Comparison of ENCODE assay signal across 22 cellular contexts in the genomic region with DNA sequence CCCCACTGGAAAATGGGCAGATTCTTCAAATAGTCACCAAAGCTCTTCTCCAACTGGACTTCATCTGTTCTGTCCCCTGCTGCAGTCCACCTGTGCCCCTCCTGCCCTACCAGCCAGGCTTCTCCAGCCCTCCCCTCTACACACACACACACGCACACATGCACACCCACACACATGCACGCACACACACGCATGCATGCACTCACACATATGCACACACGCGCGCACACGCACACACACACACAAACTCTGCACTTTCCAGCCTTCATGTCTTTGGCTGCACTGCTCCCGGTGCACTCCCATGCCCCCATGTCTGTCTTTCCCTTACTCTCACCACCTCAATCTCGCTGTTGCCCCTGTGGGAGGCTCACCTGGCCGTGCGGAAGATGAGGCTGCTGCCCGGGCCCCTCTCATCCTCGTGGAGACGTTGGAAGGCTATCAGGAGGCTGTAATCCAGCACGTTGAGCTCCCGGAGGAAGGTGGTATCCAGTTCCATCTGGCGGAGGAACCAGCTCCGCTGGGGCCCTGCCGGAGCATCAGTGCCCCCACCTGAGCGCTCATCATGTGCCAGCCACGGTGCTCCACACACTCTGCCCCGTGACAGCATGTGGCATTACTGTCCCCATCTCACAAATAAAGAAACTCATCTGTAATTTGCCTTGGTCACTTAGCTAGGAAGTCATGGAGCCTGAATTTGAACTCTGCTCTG. TPM values are rescaled to one million over a fixed set of nuclear protein-coding genes. Genes with fewer than 3 reads are reported as not detected.
DNase-seq lines count a peak whose midpoint lies in the region; ATAC-seq, FAIRE-seq and TF ChIP-seq lines count a peak whose summit lies in the region.
"Had no signal": no experiment of that assay in that cellular context is flagged by ENCODE, and none has a peak within 500 bp of the region (broad histone marks: within the 10 kb centered on the region; RNA-seq: fewer than 3 reads in every experiment).

No MANE protein-coding gene starts in this region.

- H3K9ac ChIP-seq in astrocyte (ENCODE audit: low read length) (no peak overlapping the region), neural progenitor cell (no peak overlapping the region)

- CTCF ChIA-PET in activated naive CD4-positive, alpha-beta T cell treated with anti-CD3 and anti-CD28 coated beads for 36 hours (lab: Charles Lee): interaction anchor here (0.7 to 1.9 kb wide), 3 partner anchors 18 to 190 kb away, joined by 3 to 7 read pairs (median 3); partner anchors contain the start of gene TOR2A
- CTCF ChIA-PET in HEK293 (lab: Yijun Ruan, JAX): interaction anchor here (0.8 to 8.6 kb wide), 9 partner anchors 8 to 339 kb away, joined by 3 to 65 read pairs (median 5); partner anchors contain the start of gene TOR2A
- CTCF ChIA-PET in CD8-positive, alpha-beta T cell (lab: Charles Lee): interaction anchor here (0.7 to 5.0 kb wide), 6 partner anchors 18 to 420 kb away, joined by 3 to 35 read pairs (median 8); partner anchors contain the start of gene TOR2A

- H3K9me3 ChIP-seq in HEK293 (ENCODE audit: control insufficient read depth, insufficient read depth, low read depth, low read length) (no peaks in the 10 kb centered on the region), astrocyte (ENCODE audit: insufficient read depth, low read depth, low read length) (no peaks in the 10 kb centered on the region), neural progenitor cell (ENCODE audit: low read depth) (no peaks in the 10 kb centered on the region)
- H3K9me3 ChIP-seq in CD8-positive, alpha-beta T cell (ENCODE audit: low read length): no peaks in the 10 kb centered on the region
- H3K9me3 ChIP-seq: SK-N-SH had no signal

- peak overlapping the region; percentile 64 for H3K27ac Mint-ChIP-seq in activated naive CD4-positive, alpha-beta T cell treated with anti-CD3 and anti-CD28 coated beads for 36 hours
- H3K27ac Mint-ChIP-seq in activated naive CD4-positive, alpha-beta T cell treated with anti-CD3 and anti-CD28 coated beads, Interleukin-2, amount 50 U/mL, for 72 hours: no peak overlapping the region
- H3K27ac Mint-ChIP-seq in astrocyte (ENCODE audit: unreplicated experiment) (peak overlapping the region; percentile 53), neural progenitor cell (no peak overlapping the region)
- no peak overlapping the region for H3K27ac Mint-ChIP-seq in CD8-positive, alpha-beta T cell

- H3K27me3 ChIP-seq in astrocyte (ENCODE audit: insufficient read depth, low read length): no peaks in the 10 kb centered on the region
- H3K27me3 ChIP-seq in neural progenitor cell: peaks cover 57% of the 10 kb centered on the region
- no peaks in the 10 kb centered on the region for H3K27me3 ChIP-seq in CD8-positive, alpha-beta T cell (ENCODE audit: insufficient read depth, low read length)

- POLR2A ChIA-PET in HEK293 (lab: Yijun Ruan, JAX): no interaction called here
- POLR2A ChIA-PET in CD8-positive, alpha-beta T cell (lab: Charles Lee): interaction anchor here (0.7 kb wide), 1 partner anchor 402 kb away, joined by 4 read pairs; no protein-coding TSS in a partner anchor

- TF ChIP-seq CTCF in HEK293 (tag by site-specific recombination; IDR thresholded peaks at IDR 0.05) (no peak), astrocyte (IDR thresholded peaks at IDR 0.05; ENCODE audit: insufficient read depth, low read depth, low read length) (no peak), neural progenitor cell (IDR thresholded peaks at IDR 0.05) (no peak)
- TF ChIP-seq CTCF in CD8-positive, alpha-beta T cell (IDR thresholded peaks at IDR 0.05): no peak

- peaks cover 39% of the 10 kb centered on the region for H3F3A ChIP-seq in neural progenitor cell (ENCODE audit: low read depth)

- no peak overlapping the region for H3K4me3 Mint-ChIP-seq in activated naive CD4-positive, alpha-beta T cell treated with anti-CD3 and anti-CD28 coated beads for 36 hours
- H3K4me3 Mint-ChIP-seq in astrocyte (ENCODE audit: unreplicated experiment): no peak overlapping the region
- peak overlapping the region; percentile 3 for H3K4me3 Mint-ChIP-seq in neural progenitor cell
- H3K4me3 Mint-ChIP-seq in CD8-positive, alpha-beta T cell: no peak overlapping the region

- peaks cover 18% of the 10 kb centered on the region for H3K4me1 Mint-ChIP-seq in activated naive CD4-positive, alpha-beta T cell treated with anti-CD3 and anti-CD28 coated beads for 36 hours (ENCODE audit: low read depth)
- H3K4me1 Mint-ChIP-seq in astrocyte (ENCODE audit: low read depth, unreplicated experiment) (peaks cover 4% of the 10 kb centered on the region), neural progenitor cell (peaks cover 7% of the 10 kb centered on the region)
- H3K4me1 Mint-ChIP-seq in CD8-positive, alpha-beta T cell (ENCODE audit: low read depth): peaks cover 19% of the 10 kb centered on the region

- no peak overlapping the region for H3K4me3 ChIP-seq in HEK293 (ENCODE audit: low read depth, low read length)
- no peak overlapping the region for H3K4me3 ChIP-seq in astrocyte (ENCODE audit: insufficient read depth, low read depth, low read length)
- no peak overlapping the region for H3K4me3 ChIP-seq in neural progenitor cell
- H3K4me3 ChIP-seq in CD8-positive, alpha-beta T cell (ENCODE audit: low read depth, low read length): no peak overlapping the region

- no peaks in the 10 kb centered on the region for H3K9me3 Mint-ChIP-seq in activated naive CD4-positive, alpha-beta T cell treated with anti-CD3 and anti-CD28 coated beads for 36 hours
- no peaks in the 10 kb centered on the region for H3K9me3 Mint-ChIP-seq in activated naive CD4-positive, alpha-beta T cell treated with anti-CD3 and anti-CD28 coated beads, Interleukin-2, amount 50 U/mL, for 72 hours
- H3K9me3 Mint-ChIP-seq in astrocyte (ENCODE audit: unreplicated experiment) (no peaks in the 10 kb centered on the region), neural progenitor cell (peaks cover 2% of the 10 kb centered on the region)
- H3K9me3 Mint-ChIP-seq in CD8-positive, alpha-beta T cell: no peaks in the 10 kb centered on the region

- intact Hi-C loops in activated naive CD4-positive, alpha-beta T cell treated with anti-CD3 and anti-CD28 coated beads for 36 hours (cut with micrococcal nuclease): loop anchor here (5.0 kb wide), 1 partner anchor 423 kb away; no protein-coding TSS in a partner anchor
- intact Hi-C loops in CD8-positive, alpha-beta T cell (cut with DNase I, micrococcal nuclease): loop anchor here (5.0 kb wide), 3 partner anchors 338 to 613 kb away; no protein-coding TSS in a partner anchor

- H3K36me3 ChIP-seq in HEK293 (ENCODE audit: control insufficient read depth in 2 of 2, insufficient read depth in 1 of 2, low read length in 2 of 2) (no peaks in the 10 kb centered on the region), astrocyte (ENCODE audit: insufficient read depth, low read length) (no peaks in the 10 kb centered on the region), neural progenitor cell (no peaks in the 10 kb centered on the region)
- no peaks in the 10 kb centered on the region for H3K36me3 ChIP-seq in CD8-positive, alpha-beta T cell (ENCODE audit: insufficient read depth, low read length)

- H3K27me3 Mint-ChIP-seq in activated naive CD4-positive, alpha-beta T cell treated with anti-CD3 and anti-CD28 coated beads for 36 hours (ENCODE audit: low read depth): peaks cover 7% of the 10 kb centered on the region
- H3K27me3 Mint-ChIP-seq in astrocyte (ENCODE audit: low read depth, unreplicated experiment): peaks cover 23% of the 10 kb centered on the region
- peaks cover 47% of the 10 kb centered on the region for H3K27me3 Mint-ChIP-seq in neural progenitor cell (ENCODE audit: insufficient read depth, low read depth)
- H3K27me3 Mint-ChIP-seq in CD8-positive, alpha-beta T cell (ENCODE audit: low read depth): peaks cover 2% of the 10 kb centered on the region

- no peak for FAIRE-seq in astrocyte (lab: Jason Lieb, UNC)
- no peak for FAIRE-seq in GM19239 (lab: Jason Lieb, UNC)
- FAIRE-seq: H1, RCC 7860 had no signal

- no peak for ATAC-seq in activated naive CD4-positive, alpha-beta T cell treated with anti-CD3 and anti-CD28 coated beads, Interleukin-2, amount 50 U/mL, for 72 hours
- ATAC-seq in CD8-positive, alpha-beta T cell: no peak

- no peaks in the 10 kb centered on the region for H3K79me2 ChIP-seq in astrocyte (ENCODE audit: insufficient read depth, low read length)
- H3K79me2 ChIP-seq in neural progenitor cell (ENCODE audit: low read depth): no peaks in the 10 kb centered on the region

- H3K4me1 ChIP-seq in HEK293 (ENCODE audit: control insufficient read depth, insufficient read depth, low read length) (no peaks in the 10 kb centered on the region), astrocyte (ENCODE audit: insufficient read depth, low read length) (peaks cover 29% of the 10 kb centered on the region), neural progenitor cell (peaks cover 16% of the 10 kb centered on the region)
- peaks cover 32% of the 10 kb centered on the region for H3K4me1 ChIP-seq in CD8-positive, alpha-beta T cell (ENCODE audit: insufficient read depth, low read length)

- no peak for DNase-seq in activated naive CD4-positive, alpha-beta T cell treated with anti-CD3 and anti-CD28 coated beads for 36 hours
- no peak for DNase-seq in activated naive CD4-positive, alpha-beta T cell treated with anti-CD3 and anti-CD28 coated beads, Interleukin-2, amount 50 U/mL, for 72 hours (ENCODE audit: low spot score in 2 of 2)
- DNase-seq in astrocyte (ENCODE audit: low read depth) (no peak), neural progenitor cell (ENCODE audit: low spot score) (no peak), GM19239 (ENCODE audit: insufficient read length, low spot score) (no peak), HPDE6-E6E7 (ENCODE audit: extremely low spot score) (no peak)
- DNase-seq in CD8-positive, alpha-beta T cell: no peak
- DNase-seq: C1 segment of cervical spinal cord; COR-L47; DMS153; GDM1; KG1; NCI-H1417; NCI-H187; NCI-H2107; NCI-H69; NK-92 treated with Interleukin-12 subunit alpha and Interleukin-12 subunit beta, amount 100 ng/mL, for 24 hours; SHP77; SK-N-SH had no signal

- no peak overlapping the region for H3K27ac ChIP-seq in HEK293 (ENCODE audit: extremely low read depth, low read depth, low read length)
- no peak overlapping the region for H3K27ac ChIP-seq in astrocyte (ENCODE audit: low read depth, low read length)
- no peak overlapping the region for H3K27ac ChIP-seq in neural progenitor cell
- H3K27ac ChIP-seq in CD8-positive, alpha-beta T cell (ENCODE audit: low read depth, low read length): no peak overlapping the region

- H3K4me2 ChIP-seq in astrocyte (ENCODE audit: low read length) (no peak overlapping the region), neural progenitor cell (no peak overlapping the region)
- H3K4me2 ChIP-seq: SK-N-SH had no signal

- H4K20me1 ChIP-seq in astrocyte (ENCODE audit: insufficient read depth, low read length) (peaks cover 14% of the 10 kb centered on the region), neural progenitor cell (ENCODE audit: low read depth) (peaks cover 27% of the 10 kb centered on the region)

- H3K36me3 Mint-ChIP-seq in activated naive CD4-positive, alpha-beta T cell treated with anti-CD3 and anti-CD28 coated beads for 36 hours (ENCODE audit: low read depth): no peaks in the 10 kb centered on the region
- no peaks in the 10 kb centered on the region for H3K36me3 Mint-ChIP-seq in activated naive CD4-positive, alpha-beta T cell treated with anti-CD3 and anti-CD28 coated beads, Interleukin-2, amount 50 U/mL, for 72 hours
- H3K36me3 Mint-ChIP-seq in astrocyte (ENCODE audit: low read depth, unreplicated experiment): peaks cover 1% of the 10 kb centered on the region
- H3K36me3 Mint-ChIP-seq in neural progenitor cell: no peaks in the 10 kb centered on the region
- no peaks in the 10 kb centered on the region for H3K36me3 Mint-ChIP-seq in CD8-positive, alpha-beta T cell

- H2AFZ ChIP-seq in astrocyte (ENCODE audit: low read depth, low read length): no peak overlapping the region
- no peak overlapping the region for H2AFZ ChIP-seq in neural progenitor cell (replicated peaks)

RNA-seq across cellular contexts. Expression of gene PIP5KL1, which starts 5.7 kb away (rescaled TPM):
- total RNA-seq in activated naive CD4-positive, alpha-beta T cell treated with anti-CD3 and anti-CD28 coated beads for 36 hours: 1 to 10 TPM; 1.1 to 1.8 TPM
- total RNA-seq in activated naive CD4-positive, alpha-beta T cell treated with anti-CD3 and anti-CD28 coated beads, Interleukin-2, amount 50 U/mL, for 72 hours: 1 to 10 TPM; 4.0 to 6.8 TPM
- 4.6 and 4.9 TPM in 2 replicates for total RNA-seq in astrocyte
- 1.4 and 8.8 TPM in 2 replicates for total RNA-seq in neural progenitor cell (ENCODE audit: low replicate concordance)
- 1 to 10 TPM; 5.1 to 7.4 TPM for total RNA-seq in CD8-positive, alpha-beta T cell

RNA-seq across cellular contexts. Expression of gene ST6GALNAC4, which starts 8.0 kb away (rescaled TPM):
- 10 to 100 TPM; 22.3 to 24.6 TPM for total RNA-seq in activated naive CD4-positive, alpha-beta T cell treated with anti-CD3 and anti-CD28 coated beads for 36 hours
- total RNA-seq in activated naive CD4-positive, alpha-beta T cell treated with anti-CD3 and anti-CD28 coated beads, Interleukin-2, amount 50 U/mL, for 72 hours: 10 to 100 TPM; 24.5 to 43.2 TPM
- total RNA-seq in astrocyte (14.5 and 21.7 TPM in 2 replicates), neural progenitor cell (ENCODE audit: low replicate concordance) (5.5 and 11.1 TPM in 2 replicates)
- total RNA-seq in CD8-positive, alpha-beta T cell: 10 to 100 TPM; 40.0 to 47.6 TPM

RNA-seq across cellular contexts. Expression of gene DPM2, which starts 12.8 kb away (rescaled TPM):
- 10 to 100 TPM; 41.6 to 43.4 TPM for total RNA-seq in activated naive CD4-positive, alpha-beta T cell treated with anti-CD3 and anti-CD28 coated beads for 36 hours
- total RNA-seq in activated naive CD4-positive, alpha-beta T cell treated with anti-CD3 and anti-CD28 coated beads, Interleukin-2, amount 50 U/mL, for 72 hours: 10 to 100 TPM; 26.0 to 49.8 TPM
- total RNA-seq in astrocyte (32.7 and 34.3 TPM in 2 replicates), neural progenitor cell (ENCODE audit: low replicate concordance) (9.1 and 20.5 TPM in 2 replicates)
- total RNA-seq in CD8-positive, alpha-beta T cell: 10 to 100 TPM; 40.2 to 42.7 TPM

RNA-seq across cellular contexts. Expression of gene ST6GALNAC6, which starts 25.5 kb away (rescaled TPM):
- 10 to 100 TPM; 28.7 to 29.1 TPM for total RNA-seq in activated naive CD4-positive, alpha-beta T cell treated with anti-CD3 and anti-CD28 coated beads for 36 hours
- total RNA-seq in activated naive CD4-positive, alpha-beta T cell treated with anti-CD3 and anti-CD28 coated beads, Interleukin-2, amount 50 U/mL, for 72 hours: 10 to 100 TPM; 55.2 to 56.1 TPM
- 30.4 and 37.5 TPM in 2 replicates for total RNA-seq in astrocyte
- 14.3 and 42.7 TPM in 2 replicates for total RNA-seq in neural progenitor cell (ENCODE audit: low replicate concordance)
- total RNA-seq in CD8-positive, alpha-beta T cell: 10 to 100 TPM; 49.8 to 56.1 TPM

RNA-seq across cellular contexts. Expression of gene AK1, which starts 47.4 kb away (rescaled TPM):
- 10 to 100 TPM; 11.8 to 11.9 TPM for total RNA-seq in activated naive CD4-positive, alpha-beta T cell treated with anti-CD3 and anti-CD28 coated beads for 36 hours
- total RNA-seq in activated naive CD4-positive, alpha-beta T cell treated with anti-CD3 and anti-CD28 coated beads, Interleukin-2, amount 50 U/mL, for 72 hours: 10 to 100 TPM; 19.0 to 31.3 TPM
- 78.0 and 79.5 TPM in 2 replicates for total RNA-seq in astrocyte
- 20.5 and 25.6 TPM in 2 replicates for total RNA-seq in neural progenitor cell (ENCODE audit: low replicate concordance)
- 10 to 100 TPM; 34.8 to 35.2 TPM for total RNA-seq in CD8-positive, alpha-beta T cell

Comparison
In these comparisons a context has a peak if more than half of its experiments do, and no peak if none do; other contexts are left out.
1. H3K27ac Mint-ChIP-seq: peak in activated naive CD4-positive, alpha-beta T cell treated with anti-CD3 and anti-CD28 coated beads for 36 hours (single experiment) and astrocyte (single experiment); none in activated naive CD4-positive, alpha-beta T cell treated with anti-CD3 and anti-CD28 coated beads, Interleukin-2, amount 50 U/mL, for 72 hours (0 of 2), neural progenitor cell (single experiment) and CD8-positive, alpha-beta T cell (single experiment).